ENCODE assay signal across 23 cellular contexts in the genomic region with DNA sequence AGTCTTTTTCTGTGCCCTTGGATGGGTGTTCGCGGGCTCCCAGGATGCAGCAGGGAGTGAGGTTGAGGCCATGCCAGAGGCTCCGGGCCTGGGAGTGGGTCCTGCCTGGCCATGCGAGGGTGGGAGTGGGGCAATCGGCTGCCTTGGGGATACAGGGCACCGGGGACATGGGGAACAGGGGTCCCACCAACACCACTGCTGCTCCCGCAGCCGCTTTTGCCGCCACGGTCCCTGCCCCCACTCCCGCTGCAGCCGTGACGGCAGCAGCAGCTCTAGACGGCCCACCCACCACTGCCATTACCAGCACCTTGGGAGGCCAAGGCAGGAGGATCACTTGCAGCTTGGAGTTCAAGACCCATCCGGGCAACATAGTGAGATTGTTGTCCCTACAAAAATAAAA. TPM values are rescaled to one million over a fixed set of nuclear protein-coding genes. Genes with fewer than 3 reads are reported as not detected.
"Had no signal": no experiment of that assay in that cellular context is flagged by ENCODE, and none has a peak within 500 bp of the region (broad histone marks: within the 10 kb centered on the region; RNA-seq: fewer than 3 reads in every experiment).

No MANE protein-coding gene starts in this region.

- H3K9me3 ChIP-seq: ascending aorta, MG63, SJSA1 had no signal

- H3K36me3 ChIP-seq: ascending aorta, MG63, SJSA1 had no signal

- H3K4me3 ChIP-seq: ascending aorta, MG63, SJSA1 had no signal

- H3K27me3 ChIP-seq: ascending aorta, MG63, SJSA1 had no signal

- H3K27ac ChIP-seq: ascending aorta, SJSA1 had no signal

- DNase-seq: activated CD4-positive, alpha-beta T cell treated with anti-CD3 and anti-CD28 coated beads for 1 hour; activated CD4-positive, alpha-beta T cell treated with anti-CD3 and anti-CD28 coated beads, Interleukin-2, amount 10 ng/mL, durations not matched to agents 24 days and 14 days; activated CD8-positive, alpha-beta memory T cell treated with anti-CD3 and anti-CD28 coated beads, Interleukin-2, amount 10 ng/mL, durations not matched to agents 7 days and 5 days; activated effector memory CD4-positive, alpha-beta T cell treated with Interleukin-2 at 50 U/mL for 16 hours; activated naive CD4-positive, alpha-beta T cell; activated naive CD8-positive, alpha-beta T cell treated with anti-CD3 and anti-CD28 coated beads, Interleukin-2, amount 50 U/mL, for 24 hours; activated T-cell treated with anti-CD3 and anti-CD28 coated beads, Interleukin-2, amount 50 U/mL, for 24 hours; amniotic stem cell; MV-4-11; NCI-H1092 treated with DMSO at 0.1 percent for 48 hours; NCI-H1417 treated with DMSO at 0.1 percent for 48 hours; NCI-H1694; NCI-H2029; NCI-H2107; NCI-H345; NCI-H510A; NCI-H526 treated with DMSO at 0.1 percent for 48 hours; NCI-H82 had no signal

- ATAC-seq: activated CD8-positive, alpha-beta memory T cell treated with anti-CD3 and anti-CD28 coated beads, Interleukin-2, amount 10 ng/mL, durations not matched to agents 7 days and 5 days; WTC11 had no signal

RNA-seq across cellular contexts. Expression of a gene that starts 35.3 kb away (rescaled TPM):
- total RNA-seq: OCI-LY7 had no signal
